ENCODE assay signal across 1 cellular context in the genomic region with DNA sequence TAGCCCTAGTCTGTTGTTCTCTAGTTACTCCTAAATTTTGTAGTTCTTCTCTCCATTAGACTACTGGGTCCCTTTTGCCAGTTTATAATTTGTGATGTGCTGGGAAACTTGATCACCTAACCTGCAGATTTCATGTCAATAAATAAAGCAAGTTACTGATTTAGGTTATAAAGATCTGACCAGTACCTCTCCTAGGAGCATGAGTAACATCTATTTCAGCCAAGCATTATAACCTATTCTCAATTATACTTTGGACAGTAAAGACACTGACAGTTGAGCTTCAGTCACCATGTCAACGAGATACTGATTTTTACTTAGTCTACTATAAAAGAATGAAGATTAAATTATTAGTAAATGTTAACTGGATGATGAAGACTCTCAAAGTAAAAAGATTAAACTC.
TF ChIP-seq lines count a peak whose summit lies in the region.

No MANE protein-coding gene starts in this region.

TF ChIP-seq in GM12878, 131 proteins besides CTCF, POLR2A, EP300 and RAD21:
- TF ChIP-seq CHD1 (IDR thresholded peaks at IDR 0.05; ENCODE audit: low read depth, low read length) (no peak), MEF2B (IDR thresholded peaks at IDR 0.05; ENCODE audit: partially characterized antibody, poor library complexity, severe bottlenecking) (no peak), HSF1 (IDR thresholded peaks at IDR 0.05; ENCODE audit: low read depth, low read length) (no peak), RBBP5 (conservative IDR thresholded peaks at IDR 0.05) (no peak), MTA3 (IDR thresholded peaks at IDR 0.05; ENCODE audit: borderline replicate concordance, low read length) (no peak), E4F1 (IDR thresholded peaks at IDR 0.05; ENCODE audit: borderline replicate concordance, partially characterized antibody) (no peak)
